ENCODE assay signal across 1 cellular context in the genomic region with DNA sequence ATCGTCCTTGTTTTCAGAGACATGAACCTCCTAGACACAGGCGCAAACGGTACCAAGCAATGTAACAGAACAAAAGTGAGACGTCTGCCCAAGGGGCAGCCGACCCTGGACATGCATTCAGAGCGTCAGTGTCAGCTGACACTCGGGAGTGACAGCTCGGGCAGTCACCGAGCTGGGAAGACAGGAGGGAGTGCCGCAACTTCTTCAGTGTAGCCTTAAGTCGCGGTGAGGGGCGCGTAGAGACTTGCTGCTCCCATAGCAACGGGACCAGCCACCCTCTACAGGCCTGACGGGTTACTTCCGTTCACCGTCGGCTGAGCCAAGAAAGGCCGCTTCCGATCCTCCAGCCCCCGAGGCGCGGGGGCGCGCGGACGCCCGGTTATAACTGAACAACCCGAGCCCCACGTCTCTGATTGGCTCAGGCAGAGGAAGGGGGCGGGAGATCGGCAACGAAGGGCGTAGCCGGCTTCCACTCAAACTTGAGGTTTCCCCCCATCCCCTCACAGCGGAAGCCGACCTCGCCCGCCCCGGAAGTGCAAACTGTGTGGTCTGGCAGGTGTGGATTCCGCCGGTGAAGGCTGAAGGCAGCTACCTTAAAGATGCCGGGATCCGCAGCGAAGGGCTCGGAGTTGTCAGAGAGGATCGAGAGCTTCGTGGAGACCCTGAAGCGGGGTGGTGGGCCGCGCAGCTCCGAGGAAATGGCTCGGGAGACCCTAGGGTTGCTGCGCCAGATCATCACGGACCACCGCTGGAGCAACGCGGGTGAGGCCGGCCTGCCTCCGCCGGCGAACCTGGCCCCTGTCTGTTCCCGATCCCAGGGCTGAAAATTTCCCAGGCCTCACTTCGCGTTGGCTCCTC.
A peak's percentile ranks its signal among the peaks of the same experiment; 100 is the strongest.
TF ChIP-seq lines count a peak whose summit lies in the region.

A gene (plus strand): TSS at position 530 of the 858 bp plus-strand sequence. CDS start 70 bp downstream, at position 600.

TF ChIP-seq in K562, 482 proteins besides CTCF, POLR2A, EP300 and RAD21 (continued from another document and continues in another):
- TF ChIP-seq, protein P1, sequence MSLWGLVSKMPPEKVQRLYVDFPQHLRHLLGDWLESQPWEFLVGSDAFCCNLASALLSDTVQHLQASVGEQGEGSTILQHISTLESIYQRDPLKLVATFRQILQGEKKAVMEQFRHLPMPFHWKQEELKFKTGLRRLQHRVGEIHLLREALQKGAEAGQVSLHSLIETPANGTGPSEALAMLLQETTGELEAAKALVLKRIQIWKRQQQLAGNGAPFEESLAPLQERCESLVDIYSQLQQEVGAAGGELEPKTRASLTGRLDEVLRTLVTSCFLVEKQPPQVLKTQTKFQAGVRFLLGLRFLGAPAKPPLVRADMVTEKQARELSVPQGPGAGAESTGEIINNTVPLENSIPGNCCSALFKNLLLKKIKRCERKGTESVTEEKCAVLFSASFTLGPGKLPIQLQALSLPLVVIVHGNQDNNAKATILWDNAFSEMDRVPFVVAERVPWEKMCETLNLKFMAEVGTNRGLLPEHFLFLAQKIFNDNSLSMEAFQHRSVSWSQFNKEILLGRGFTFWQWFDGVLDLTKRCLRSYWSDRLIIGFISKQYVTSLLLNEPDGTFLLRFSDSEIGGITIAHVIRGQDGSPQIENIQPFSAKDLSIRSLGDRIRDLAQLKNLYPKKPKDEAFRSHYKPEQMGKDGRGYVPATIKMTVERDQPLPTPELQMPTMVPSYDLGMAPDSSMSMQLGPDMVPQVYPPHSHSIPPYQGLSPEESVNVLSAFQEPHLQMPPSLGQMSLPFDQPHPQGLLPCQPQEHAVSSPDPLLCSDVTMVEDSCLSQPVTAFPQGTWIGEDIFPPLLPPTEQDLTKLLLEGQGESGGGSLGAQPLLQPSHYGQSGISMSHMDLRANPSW (CRISPR knock-in tag; IDR thresholded peaks at IDR 0.05): no peak
- TF ChIP-seq ZBTB1 (CRISPR knock-in tag; IDR thresholded peaks at IDR 0.05; ENCODE audit: borderline replicate concordance, low read depth) (no peak), BCOR (IDR thresholded peaks at IDR 0.05) (no peak), MXI1 (IDR thresholded peaks at IDR 0.05; ENCODE audit: low read depth, low read length) (0 out of 2 replicates have a peak, but pooled peaks have one; percentile 68), EZH2 (IDR thresholded peaks at IDR 0.05; ENCODE audit: borderline replicate concordance, low read depth, low read length) (no peak), CHD2 (IDR thresholded peaks at IDR 0.05; ENCODE audit: low read depth, low read length) (peak; percentile 63), HMGN3 (IDR thresholded peaks at IDR 0.05; ENCODE audit: borderline replicate concordance, extremely low read depth, insufficient read length, low read depth, low read length) (no peak), RAD51 (IDR thresholded peaks at IDR 0.05; ENCODE audit: borderline replicate concordance, low read depth) (no peak), NR2C2 (CRISPR knock-in tag; IDR thresholded peaks at IDR 0.05) (peak; percentile 94), NR2C2 (tag; IDR thresholded peaks at IDR 0.05) (peak; percentile 99), ZNF584 (CRISPR knock-in tag; IDR thresholded peaks at IDR 0.05; ENCODE audit: low read depth) (no peak), PTRF (tag; IDR thresholded peaks at IDR 0.05) (no peak), LARP7 (IDR thresholded peaks at IDR 0.05) (no peak), NEUROD1 (IDR thresholded peaks at IDR 0.05; ENCODE audit: borderline replicate concordance, low read depth, low read length, partially characterized antibody) (peak; percentile 13), SMAD3 (CRISPR knock-in tag; conservative IDR thresholded peaks at IDR 0.05) (no peak), NCOA2 (IDR thresholded peaks at IDR 0.05; ENCODE audit: partially characterized antibody in 2 of 2) (no peak), KLF13 (tag; IDR thresholded peaks at IDR 0.05; ENCODE audit: borderline replicate concordance, low read depth) (no peak), MAFG (tag; conservative IDR thresholded peaks at IDR 0.05) (no peak), FOSL1 (tag; conservative IDR thresholded peaks at IDR 0.05) (no peak), DACH1 (IDR thresholded peaks at IDR 0.05; ENCODE audit: partially characterized antibody) (no peak), NRF1 (conservative IDR thresholded peaks at IDR 0.05 in 1 of 2, IDR thresholded peaks at IDR 0.05 in 1 of 2) (peak; percentile 63 to 74), TAF7 (tag; IDR thresholded peaks at IDR 0.05) (no peak)
- TF ChIP-seq, protein P2, sequence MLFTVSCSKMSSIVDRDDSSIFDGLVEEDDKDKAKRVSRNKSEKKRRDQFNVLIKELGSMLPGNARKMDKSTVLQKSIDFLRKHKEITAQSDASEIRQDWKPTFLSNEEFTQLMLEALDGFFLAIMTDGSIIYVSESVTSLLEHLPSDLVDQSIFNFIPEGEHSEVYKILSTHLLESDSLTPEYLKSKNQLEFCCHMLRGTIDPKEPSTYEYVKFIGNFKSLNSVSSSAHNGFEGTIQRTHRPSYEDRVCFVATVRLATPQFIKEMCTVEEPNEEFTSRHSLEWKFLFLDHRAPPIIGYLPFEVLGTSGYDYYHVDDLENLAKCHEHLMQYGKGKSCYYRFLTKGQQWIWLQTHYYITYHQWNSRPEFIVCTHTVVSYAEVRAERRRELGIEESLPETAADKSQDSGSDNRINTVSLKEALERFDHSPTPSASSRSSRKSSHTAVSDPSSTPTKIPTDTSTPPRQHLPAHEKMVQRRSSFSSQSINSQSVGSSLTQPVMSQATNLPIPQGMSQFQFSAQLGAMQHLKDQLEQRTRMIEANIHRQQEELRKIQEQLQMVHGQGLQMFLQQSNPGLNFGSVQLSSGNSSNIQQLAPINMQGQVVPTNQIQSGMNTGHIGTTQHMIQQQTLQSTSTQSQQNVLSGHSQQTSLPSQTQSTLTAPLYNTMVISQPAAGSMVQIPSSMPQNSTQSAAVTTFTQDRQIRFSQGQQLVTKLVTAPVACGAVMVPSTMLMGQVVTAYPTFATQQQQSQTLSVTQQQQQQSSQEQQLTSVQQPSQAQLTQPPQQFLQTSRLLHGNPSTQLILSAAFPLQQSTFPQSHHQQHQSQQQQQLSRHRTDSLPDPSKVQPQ (CRISPR knock-in tag; IDR thresholded peaks at IDR 0.05; ENCODE audit: borderline replicate concordance): no peak
- TF ChIP-seq, protein P3, sequence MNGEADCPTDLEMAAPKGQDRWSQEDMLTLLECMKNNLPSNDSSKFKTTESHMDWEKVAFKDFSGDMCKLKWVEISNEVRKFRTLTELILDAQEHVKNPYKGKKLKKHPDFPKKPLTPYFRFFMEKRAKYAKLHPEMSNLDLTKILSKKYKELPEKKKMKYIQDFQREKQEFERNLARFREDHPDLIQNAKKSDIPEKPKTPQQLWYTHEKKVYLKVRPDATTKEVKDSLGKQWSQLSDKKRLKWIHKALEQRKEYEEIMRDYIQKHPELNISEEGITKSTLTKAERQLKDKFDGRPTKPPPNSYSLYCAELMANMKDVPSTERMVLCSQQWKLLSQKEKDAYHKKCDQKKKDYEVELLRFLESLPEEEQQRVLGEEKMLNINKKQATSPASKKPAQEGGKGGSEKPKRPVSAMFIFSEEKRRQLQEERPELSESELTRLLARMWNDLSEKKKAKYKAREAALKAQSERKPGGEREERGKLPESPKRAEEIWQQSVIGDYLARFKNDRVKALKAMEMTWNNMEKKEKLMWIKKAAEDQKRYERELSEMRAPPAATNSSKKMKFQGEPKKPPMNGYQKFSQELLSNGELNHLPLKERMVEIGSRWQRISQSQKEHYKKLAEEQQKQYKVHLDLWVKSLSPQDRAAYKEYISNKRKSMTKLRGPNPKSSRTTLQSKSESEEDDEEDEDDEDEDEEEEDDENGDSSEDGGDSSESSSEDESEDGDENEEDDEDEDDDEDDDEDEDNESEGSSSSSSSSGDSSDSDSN (IDR thresholded peaks at IDR 0.05; ENCODE audit: borderline replicate concordance in 1 of 2, low read depth in 2 of 2, low read length in 2 of 2): peak in 1 of 2 experiments; percentile 39; a peak in 1 of 4 replicates
- TF ChIP-seq, protein P4, sequence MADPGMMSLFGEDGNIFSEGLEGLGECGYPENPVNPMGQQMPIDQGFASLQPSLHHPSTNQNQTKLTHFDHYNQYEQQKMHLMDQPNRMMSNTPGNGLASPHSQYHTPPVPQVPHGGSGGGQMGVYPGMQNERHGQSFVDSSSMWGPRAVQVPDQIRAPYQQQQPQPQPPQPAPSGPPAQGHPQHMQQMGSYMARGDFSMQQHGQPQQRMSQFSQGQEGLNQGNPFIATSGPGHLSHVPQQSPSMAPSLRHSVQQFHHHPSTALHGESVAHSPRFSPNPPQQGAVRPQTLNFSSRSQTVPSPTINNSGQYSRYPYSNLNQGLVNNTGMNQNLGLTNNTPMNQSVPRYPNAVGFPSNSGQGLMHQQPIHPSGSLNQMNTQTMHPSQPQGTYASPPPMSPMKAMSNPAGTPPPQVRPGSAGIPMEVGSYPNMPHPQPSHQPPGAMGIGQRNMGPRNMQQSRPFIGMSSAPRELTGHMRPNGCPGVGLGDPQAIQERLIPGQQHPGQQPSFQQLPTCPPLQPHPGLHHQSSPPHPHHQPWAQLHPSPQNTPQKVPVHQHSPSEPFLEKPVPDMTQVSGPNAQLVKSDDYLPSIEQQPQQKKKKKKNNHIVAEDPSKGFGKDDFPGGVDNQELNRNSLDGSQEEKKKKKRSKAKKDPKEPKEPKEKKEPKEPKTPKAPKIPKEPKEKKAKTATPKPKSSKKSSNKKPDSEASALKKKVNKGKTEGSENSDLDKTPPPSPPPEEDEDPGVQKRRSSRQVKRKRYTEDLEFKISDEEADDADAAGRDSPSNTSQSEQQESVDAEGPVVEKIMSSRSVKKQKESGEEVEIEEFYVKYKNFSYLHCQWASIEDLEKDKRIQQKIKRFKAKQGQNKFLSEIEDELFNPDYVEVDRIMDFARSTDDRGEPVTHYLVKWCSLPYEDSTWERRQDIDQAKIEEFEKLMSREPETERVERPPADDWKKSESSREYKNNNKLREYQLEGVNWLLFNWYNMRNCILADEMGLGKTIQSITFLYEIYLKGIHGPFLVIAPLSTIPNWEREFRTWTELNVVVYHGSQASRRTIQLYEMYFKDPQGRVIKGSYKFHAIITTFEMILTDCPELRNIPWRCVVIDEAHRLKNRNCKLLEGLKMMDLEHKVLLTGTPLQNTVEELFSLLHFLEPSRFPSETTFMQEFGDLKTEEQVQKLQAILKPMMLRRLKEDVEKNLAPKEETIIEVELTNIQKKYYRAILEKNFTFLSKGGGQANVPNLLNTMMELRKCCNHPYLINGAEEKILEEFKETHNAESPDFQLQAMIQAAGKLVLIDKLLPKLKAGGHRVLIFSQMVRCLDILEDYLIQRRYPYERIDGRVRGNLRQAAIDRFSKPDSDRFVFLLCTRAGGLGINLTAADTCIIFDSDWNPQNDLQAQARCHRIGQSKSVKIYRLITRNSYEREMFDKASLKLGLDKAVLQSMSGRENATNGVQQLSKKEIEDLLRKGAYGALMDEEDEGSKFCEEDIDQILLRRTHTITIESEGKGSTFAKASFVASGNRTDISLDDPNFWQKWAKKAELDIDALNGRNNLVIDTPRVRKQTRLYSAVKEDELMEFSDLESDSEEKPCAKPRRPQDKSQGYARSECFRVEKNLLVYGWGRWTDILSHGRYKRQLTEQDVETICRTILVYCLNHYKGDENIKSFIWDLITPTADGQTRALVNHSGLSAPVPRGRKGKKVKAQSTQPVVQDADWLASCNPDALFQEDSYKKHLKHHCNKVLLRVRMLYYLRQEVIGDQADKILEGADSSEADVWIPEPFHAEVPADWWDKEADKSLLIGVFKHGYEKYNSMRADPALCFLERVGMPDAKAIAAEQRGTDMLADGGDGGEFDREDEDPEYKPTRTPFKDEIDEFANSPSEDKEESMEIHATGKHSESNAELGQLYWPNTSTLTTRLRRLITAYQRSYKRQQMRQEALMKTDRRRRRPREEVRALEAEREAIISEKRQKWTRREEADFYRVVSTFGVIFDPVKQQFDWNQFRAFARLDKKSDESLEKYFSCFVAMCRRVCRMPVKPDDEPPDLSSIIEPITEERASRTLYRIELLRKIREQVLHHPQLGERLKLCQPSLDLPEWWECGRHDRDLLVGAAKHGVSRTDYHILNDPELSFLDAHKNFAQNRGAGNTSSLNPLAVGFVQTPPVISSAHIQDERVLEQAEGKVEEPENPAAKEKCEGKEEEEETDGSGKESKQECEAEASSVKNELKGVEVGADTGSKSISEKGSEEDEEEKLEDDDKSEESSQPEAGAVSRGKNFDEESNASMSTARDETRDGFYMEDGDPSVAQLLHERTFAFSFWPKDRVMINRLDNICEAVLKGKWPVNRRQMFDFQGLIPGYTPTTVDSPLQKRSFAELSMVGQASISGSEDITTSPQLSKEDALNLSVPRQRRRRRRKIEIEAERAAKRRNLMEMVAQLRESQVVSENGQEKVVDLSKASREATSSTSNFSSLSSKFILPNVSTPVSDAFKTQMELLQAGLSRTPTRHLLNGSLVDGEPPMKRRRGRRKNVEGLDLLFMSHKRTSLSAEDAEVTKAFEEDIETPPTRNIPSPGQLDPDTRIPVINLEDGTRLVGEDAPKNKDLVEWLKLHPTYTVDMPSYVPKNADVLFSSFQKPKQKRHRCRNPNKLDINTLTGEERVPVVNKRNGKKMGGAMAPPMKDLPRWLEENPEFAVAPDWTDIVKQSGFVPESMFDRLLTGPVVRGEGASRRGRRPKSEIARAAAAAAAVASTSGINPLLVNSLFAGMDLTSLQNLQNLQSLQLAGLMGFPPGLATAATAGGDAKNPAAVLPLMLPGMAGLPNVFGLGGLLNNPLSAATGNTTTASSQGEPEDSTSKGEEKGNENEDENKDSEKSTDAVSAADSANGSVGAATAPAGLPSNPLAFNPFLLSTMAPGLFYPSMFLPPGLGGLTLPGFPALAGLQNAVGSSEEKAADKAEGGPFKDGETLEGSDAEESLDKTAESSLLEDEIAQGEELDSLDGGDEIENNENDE (IDR thresholded peaks at IDR 0.05; ENCODE audit: low read depth, low read length): no peak
- TF ChIP-seq, protein P5, sequence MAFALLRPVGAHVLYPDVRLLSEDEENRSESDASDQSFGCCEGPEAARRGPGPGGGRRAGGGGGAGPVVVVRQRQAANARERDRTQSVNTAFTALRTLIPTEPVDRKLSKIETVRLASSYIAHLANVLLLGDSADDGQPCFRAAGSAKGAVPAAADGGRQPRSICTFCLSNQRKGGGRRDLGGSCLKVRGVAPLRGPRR (CRISPR knock-in tag; IDR thresholded peaks at IDR 0.05): no peak
- TF ChIP-seq, protein P6, sequence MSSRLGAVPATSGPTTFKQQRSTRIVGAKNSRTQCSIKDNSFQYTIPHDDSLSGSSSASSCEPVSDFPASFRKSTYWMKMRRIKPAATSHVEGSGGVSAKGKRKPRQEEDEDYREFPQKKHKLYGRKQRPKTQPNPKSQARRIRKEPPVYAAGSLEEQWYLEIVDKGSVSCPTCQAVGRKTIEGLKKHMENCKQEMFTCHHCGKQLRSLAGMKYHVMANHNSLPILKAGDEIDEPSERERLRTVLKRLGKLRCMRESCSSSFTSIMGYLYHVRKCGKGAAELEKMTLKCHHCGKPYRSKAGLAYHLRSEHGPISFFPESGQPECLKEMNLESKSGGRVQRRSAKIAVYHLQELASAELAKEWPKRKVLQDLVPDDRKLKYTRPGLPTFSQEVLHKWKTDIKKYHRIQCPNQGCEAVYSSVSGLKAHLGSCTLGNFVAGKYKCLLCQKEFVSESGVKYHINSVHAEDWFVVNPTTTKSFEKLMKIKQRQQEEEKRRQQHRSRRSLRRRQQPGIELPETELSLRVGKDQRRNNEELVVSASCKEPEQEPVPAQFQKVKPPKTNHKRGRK (tag; IDR thresholded peaks at IDR 0.05): no peak
- TF ChIP-seq, protein P7, sequence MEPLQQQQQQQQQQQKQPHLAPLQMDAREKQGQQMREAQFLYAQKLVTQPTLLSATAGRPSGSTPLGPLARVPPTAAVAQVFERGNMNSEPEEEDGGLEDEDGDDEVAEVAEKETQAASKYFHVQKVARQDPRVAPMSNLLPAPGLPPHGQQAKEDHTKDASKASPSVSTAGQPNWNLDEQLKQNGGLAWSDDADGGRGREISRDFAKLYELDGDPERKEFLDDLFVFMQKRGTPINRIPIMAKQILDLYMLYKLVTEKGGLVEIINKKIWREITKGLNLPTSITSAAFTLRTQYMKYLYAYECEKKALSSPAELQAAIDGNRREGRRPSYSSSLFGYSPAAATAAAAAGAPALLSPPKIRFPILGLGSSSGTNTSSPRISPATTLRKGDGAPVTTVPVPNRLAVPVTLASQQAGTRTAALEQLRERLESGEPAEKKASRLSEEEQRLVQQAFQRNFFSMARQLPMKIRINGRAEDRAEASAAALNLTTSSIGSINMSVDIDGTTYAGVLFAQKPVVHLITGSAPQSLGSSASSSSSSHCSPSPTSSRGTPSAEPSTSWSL (CRISPR knock-in tag; IDR thresholded peaks at IDR 0.05; ENCODE audit: borderline replicate concordance): no peak
